In the genomic region with DNA sequence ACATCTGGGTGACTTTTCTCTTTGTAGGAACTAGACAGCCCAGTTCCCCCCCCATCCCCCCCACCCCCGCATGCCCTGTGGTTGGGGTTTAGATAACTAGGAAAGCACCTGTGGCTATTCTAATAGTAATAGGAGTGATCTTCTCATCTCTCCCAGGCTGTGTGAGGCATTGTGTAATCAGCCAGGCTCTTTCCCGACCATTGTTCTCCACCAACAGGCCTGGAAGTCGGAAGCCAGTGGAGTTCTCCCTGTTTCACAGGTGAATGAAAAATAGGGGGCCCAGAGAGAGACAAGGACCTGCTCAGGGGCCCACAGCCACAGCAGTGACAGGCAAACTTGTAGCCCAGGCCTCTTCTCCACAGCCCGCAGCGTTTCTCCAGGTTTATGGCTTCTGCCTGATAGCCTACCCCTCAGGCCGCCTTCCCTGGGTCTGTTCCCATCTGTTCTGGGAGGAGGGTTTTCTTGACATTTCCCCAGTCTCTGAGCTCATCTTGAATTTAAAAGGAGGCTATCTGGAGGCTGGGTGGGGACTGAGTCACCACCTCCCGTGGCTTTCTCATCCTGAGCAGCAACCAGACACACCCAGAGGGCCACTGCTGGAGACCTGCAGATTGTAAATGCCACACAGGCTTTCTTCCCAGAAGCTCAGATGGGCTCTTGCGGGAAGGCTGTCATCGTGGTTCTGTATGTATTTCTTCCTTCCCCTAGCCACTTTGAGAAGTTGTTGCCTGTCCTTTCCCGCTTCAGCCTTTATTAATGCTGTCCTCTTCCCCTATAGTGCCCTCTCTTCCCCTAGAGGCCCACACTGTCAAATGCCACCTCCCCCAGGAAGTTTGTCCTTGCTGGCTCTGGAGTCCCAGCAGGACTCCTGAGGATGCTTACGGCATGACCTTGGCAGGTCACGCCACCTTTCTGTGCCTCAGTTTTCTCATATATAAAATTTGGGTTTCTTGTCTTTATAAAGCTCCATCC, we compare ENCODE assay signal across 7 cellular contexts.
DNase-seq lines count a peak whose midpoint lies in the region; ATAC-seq, FAIRE-seq and TF ChIP-seq lines count a peak whose summit lies in the region.

No MANE protein-coding gene starts in this region.

- H3K9me3 Mint-ChIP-seq in activated naive CD4-positive, alpha-beta T cell treated with anti-CD3 and anti-CD28 coated beads, Interleukin-2, amount 50 U/mL, for 24 hours, result no peaks in the 10 kb centered on the region

- TF ChIP-seq CTCF in heart left ventricle (IDR thresholded peaks at IDR 0.05), result no peak

- WGBS in heart left ventricle, 4 donors, result 40 to 54% (median 49%) methylated on average over 12 of the region's 12 CpGs
- 32 to 49% (median 38%) methylated on average over 12 of the region's 12 CpGs for WGBS in small intestine, 3 donors

- H3K4me1 Mint-ChIP-seq in activated naive CD4-positive, alpha-beta T cell treated with anti-CD3 and anti-CD28 coated beads, Interleukin-2, amount 50 U/mL, for 24 hours, result peaks cover 81% of the 10 kb centered on the region

- DNase-seq in HCEC 1CT (peak; percentile 82), heart left ventricle (peak in 2 of 5 donors; percentile 46 to 76), small intestine (peak; percentile 60), Ammon's horn (ENCODE audit: low spot score) (no peak), NOMO-1 (lab: John Stamatoyannopoulos, UW; ENCODE audit: unreplicated experiment in 2 of 2) (no peak)

- H3K4me3 ChIP-seq in heart left ventricle (peak overlapping the region in 2 of 12 donors; percentile 14 to 15), small intestine (ENCODE audit: low read depth in 1 of 2, low read length in 2 of 2) (no peak overlapping the region)

- H3K4me3 Mint-ChIP-seq in activated naive CD4-positive, alpha-beta T cell treated with anti-CD3 and anti-CD28 coated beads, Interleukin-2, amount 50 U/mL, for 24 hours, result peak overlapping the region; percentile 43

- H3K27ac Mint-ChIP-seq in activated naive CD4-positive, alpha-beta T cell treated with anti-CD3 and anti-CD28 coated beads, Interleukin-2, amount 50 U/mL, for 24 hours, result peak overlapping the region; percentile 95

- intact Hi-C loops in heart left ventricle (cut with DNase I), result loop anchor here in 3 of 10 donors (2.0 to 5.0 kb wide), 2 partner anchors 77 kb away; partner anchors contain the start of gene MYL9 (in 2 of the 3)

- H3K36me3 ChIP-seq in heart left ventricle (peaks cover 0 to 7% (median 0%) of the 10 kb centered on the region in 9 donors), small intestine (ENCODE audit: control insufficient read depth in 2 of 2, insufficient read depth in 2 of 2, low read length in 2 of 2) (no peaks in the 10 kb centered on the region)

- peak in 1 of 2 donors; percentile 47 for TF ChIP-seq POLR2A in heart left ventricle (IDR thresholded peaks at IDR 0.05)

- H3K4me1 ChIP-seq in heart left ventricle (peaks cover 16 to 88% (median 77%) of the 10 kb centered on the region in 12 donors), small intestine (ENCODE audit: control insufficient read depth in 2 of 2, insufficient read depth in 1 of 2, low read depth in 1 of 2, low read length in 1 of 2) (peaks cover 20 to 47% of the 10 kb centered on the region in 2 donors)

- peak in 2 of 4 donors; percentile 5 to 9 for ATAC-seq in heart left ventricle

- no peaks in the 10 kb centered on the region for H3K27me3 Mint-ChIP-seq in activated naive CD4-positive, alpha-beta T cell treated with anti-CD3 and anti-CD28 coated beads, Interleukin-2, amount 50 U/mL, for 24 hours

- H3K27me3 ChIP-seq in heart left ventricle (no peaks in the 10 kb centered on the region), small intestine (ENCODE audit: control insufficient read depth in 2 of 2, insufficient read depth in 2 of 2, low read length in 2 of 2) (no peaks in the 10 kb centered on the region)

- no peak for FAIRE-seq in small intestine (lab: Jason Lieb, UNC)

- H3K27ac ChIP-seq in heart left ventricle (peak overlapping the region; percentile 52 to 100 (median 96)), small intestine (ENCODE audit: low read depth in 1 of 2, low read length in 1 of 2) (peak overlapping the region; percentile 45 to 75)

- no peaks in the 10 kb centered on the region for H3K36me3 Mint-ChIP-seq in activated naive CD4-positive, alpha-beta T cell treated with anti-CD3 and anti-CD28 coated beads, Interleukin-2, amount 50 U/mL, for 24 hours

- H3K9me3 ChIP-seq in heart left ventricle (no peaks in the 10 kb centered on the region), small intestine (ENCODE audit: control insufficient read depth, low read depth) (no peaks in the 10 kb centered on the region)

TF ChIP-seq in PFSK-1, 5 proteins besides CTCF, POLR2A, EP300 and RAD21:
- TF ChIP-seq FOXP2 (optimal IDR thresholded peaks at IDR 0.05; ENCODE audit: borderline replicate concordance, extremely low read depth, extremely low read length, insufficient read depth) (no peak), SIN3A (IDR thresholded peaks at IDR 0.05; ENCODE audit: borderline replicate concordance, insufficient read depth, low read length) (0 out of 2 replicates have a peak, but pooled peaks have one; percentile 10)

Comparison
In these comparisons a context has a peak if more than half of its experiments do, and no peak if none do; other contexts are left out.
1. DNase-seq: peak in HCEC 1CT (single experiment) and small intestine (single experiment); none in Ammon's horn (single experiment) and NOMO-1 (0 of 2).